Comparison of ENCODE assay signal across 1 cellular context in the genomic region with DNA sequence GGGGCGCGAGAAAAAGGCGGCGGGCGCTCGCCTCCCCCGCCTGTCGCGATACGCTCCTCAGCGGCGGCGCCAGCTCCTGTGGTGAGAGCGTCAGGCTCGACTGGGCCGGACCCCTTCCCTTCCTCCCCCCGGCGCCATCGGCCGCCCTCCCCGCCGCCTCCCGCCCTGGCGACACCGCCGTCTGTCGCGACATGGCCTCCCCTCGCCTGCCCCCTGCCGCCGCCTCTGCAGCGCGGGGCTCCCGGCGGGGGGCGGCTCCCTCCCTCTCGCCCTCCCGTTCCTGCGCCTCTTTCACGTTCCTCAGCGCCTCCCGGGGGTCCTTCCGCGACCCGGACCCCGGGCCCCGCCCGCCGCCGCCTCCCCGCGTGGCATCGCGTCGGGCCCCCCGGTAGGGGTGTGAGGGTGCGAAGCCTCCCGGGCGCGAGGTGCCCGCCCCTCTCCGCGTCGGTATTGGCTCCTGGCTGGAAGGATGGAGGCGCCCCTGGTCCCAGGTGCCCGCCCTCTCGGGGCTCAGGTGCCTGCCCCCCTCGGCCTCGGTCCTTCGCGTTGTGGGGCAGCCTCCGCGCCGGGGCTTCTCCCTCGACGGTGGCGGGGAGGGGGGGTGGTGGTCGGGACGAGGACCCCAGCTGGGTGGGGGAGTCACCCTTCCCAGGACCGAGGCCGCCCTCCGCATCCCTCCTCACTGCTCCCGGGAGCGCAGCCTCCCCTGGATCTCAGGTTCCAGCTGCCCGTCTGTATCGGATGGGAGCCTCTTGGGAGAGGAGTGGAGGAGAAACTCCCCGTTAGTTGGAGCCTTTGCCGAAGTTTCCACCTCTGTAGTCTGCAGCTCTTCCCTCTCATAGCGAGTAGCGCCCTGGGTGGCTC.
TF ChIP-seq lines count a peak whose summit lies in the region.

No MANE protein-coding gene starts in this region.

TF ChIP-seq in HepG2, 621 proteins besides CTCF, POLR2A, EP300 and RAD21 (continued from another document and continues in another):
- TF ChIP-seq, protein P1, sequence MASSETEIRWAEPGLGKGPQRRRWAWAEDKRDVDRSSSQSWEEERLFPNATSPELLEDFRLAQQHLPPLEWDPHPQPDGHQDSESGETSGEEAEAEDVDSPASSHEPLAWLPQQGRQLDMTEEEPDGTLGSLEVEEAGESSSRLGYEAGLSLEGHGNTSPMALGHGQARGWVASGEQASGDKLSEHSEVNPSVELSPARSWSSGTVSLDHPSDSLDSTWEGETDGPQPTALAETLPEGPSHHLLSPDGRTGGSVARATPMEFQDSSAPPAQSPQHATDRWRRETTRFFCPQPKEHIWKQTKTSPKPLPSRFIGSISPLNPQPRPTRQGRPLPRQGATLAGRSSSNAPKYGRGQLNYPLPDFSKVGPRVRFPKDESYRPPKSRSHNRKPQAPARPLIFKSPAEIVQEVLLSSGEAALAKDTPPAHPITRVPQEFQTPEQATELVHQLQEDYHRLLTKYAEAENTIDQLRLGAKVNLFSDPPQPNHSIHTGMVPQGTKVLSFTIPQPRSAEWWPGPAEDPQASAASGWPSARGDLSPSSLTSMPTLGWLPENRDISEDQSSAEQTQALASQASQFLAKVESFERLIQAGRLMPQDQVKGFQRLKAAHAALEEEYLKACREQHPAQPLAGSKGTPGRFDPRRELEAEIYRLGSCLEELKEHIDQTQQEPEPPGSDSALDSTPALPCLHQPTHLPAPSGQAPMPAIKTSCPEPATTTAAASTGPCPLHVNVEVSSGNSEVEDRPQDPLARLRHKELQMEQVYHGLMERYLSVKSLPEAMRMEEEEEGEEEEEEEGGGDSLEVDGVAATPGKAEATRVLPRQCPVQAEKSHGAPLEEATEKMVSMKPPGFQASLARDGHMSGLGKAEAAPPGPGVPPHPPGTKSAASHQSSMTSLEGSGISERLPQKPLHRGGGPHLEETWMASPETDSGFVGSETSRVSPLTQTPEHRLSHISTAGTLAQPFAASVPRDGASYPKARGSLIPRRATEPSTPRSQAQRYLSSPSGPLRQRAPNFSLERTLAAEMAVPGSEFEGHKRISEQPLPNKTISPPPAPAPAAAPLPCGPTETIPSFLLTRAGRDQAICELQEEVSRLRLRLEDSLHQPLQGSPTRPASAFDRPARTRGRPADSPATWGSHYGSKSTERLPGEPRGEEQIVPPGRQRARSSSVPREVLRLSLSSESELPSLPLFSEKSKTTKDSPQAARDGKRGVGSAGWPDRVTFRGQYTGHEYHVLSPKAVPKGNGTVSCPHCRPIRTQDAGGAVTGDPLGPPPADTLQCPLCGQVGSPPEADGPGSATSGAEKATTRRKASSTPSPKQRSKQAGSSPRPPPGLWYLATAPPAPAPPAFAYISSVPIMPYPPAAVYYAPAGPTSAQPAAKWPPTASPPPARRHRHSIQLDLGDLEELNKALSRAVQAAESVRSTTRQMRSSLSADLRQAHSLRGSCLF (CRISPR knock-in tag; IDR thresholded peaks at IDR 0.05; ENCODE audit: borderline replicate concordance) = no peak
- TF ChIP-seq ZNF24 (IDR thresholded peaks at IDR 0.05) (no peak), MXD1 (CRISPR knock-in tag; IDR thresholded peaks at IDR 0.05) (peak; percentile 58; the same call in 1 of the 2 replicates), ZBTB44 (CRISPR knock-in tag; IDR thresholded peaks at IDR 0.05) (no peak), KAT2B (IDR thresholded peaks at IDR 0.05; ENCODE audit: borderline replicate concordance, low read depth, low read length) (no peak), FOXK1 (CRISPR knock-in tag; IDR thresholded peaks at IDR 0.05; ENCODE audit: borderline replicate concordance, low read depth) (no peak), FOXC1 (CRISPR knock-in tag; IDR thresholded peaks at IDR 0.05; ENCODE audit: borderline replicate concordance) (peak; percentile 44; the same call in 1 of the 2 replicates), KLF12 (CRISPR knock-in tag; IDR thresholded peaks at IDR 0.05; ENCODE audit: borderline replicate concordance) (0 out of 2 replicates have a peak, but pooled peaks have one; percentile 60), NFYB (CRISPR knock-in tag; IDR thresholded peaks at IDR 0.05) (no peak), ASH2L (IDR thresholded peaks at IDR 0.05; ENCODE audit: insufficient read length, low read depth, low read length) (peak; percentile 12), ZSCAN31 (CRISPR knock-in tag; IDR thresholded peaks at IDR 0.05; ENCODE audit: low read depth) (peak; percentile 51; the same call in 1 of the 2 replicates), GTF2F1 (IDR thresholded peaks at IDR 0.05; ENCODE audit: low read length) (no peak), LBX2 (CRISPR knock-in tag; IDR thresholded peaks at IDR 0.05; ENCODE audit: borderline replicate concordance) (no peak), PBX3 (CRISPR knock-in tag; IDR thresholded peaks at IDR 0.05; ENCODE audit: borderline replicate concordance) (no peak), RBFOX2 (IDR thresholded peaks at IDR 0.05; ENCODE audit: low read depth, low read length) (peak; percentile 70), ZNF331 (CRISPR knock-in tag; IDR thresholded peaks at IDR 0.05) (no peak), CBX2 (IDR thresholded peaks at IDR 0.05; ENCODE audit: low read depth, low read length) (peak; percentile 99), CBX2 (CRISPR knock-in tag; IDR thresholded peaks at IDR 0.05; ENCODE audit: low read depth) (no peak), HNRNPK (IDR thresholded peaks at IDR 0.05; ENCODE audit: low read depth, low read length, poor library complexity, severe bottlenecking) (peak; percentile 8), FOXK2 (IDR thresholded peaks at IDR 0.05) (no peak), TARDBP (CRISPR knock-in tag; IDR thresholded peaks at IDR 0.05) (no peak), HDAC1 (CRISPR knock-in tag; IDR thresholded peaks at IDR 0.05) (0 out of 2 replicates have a peak, but pooled peaks have one; percentile 18), ZNF883 (CRISPR knock-in tag; IDR thresholded peaks at IDR 0.05; ENCODE audit: not compliant biosample characterization) (no peak), PHF20 (CRISPR knock-in tag; IDR thresholded peaks at IDR 0.05) (peak; percentile 18; the same call in 1 of the 2 replicates), ZNF30 (CRISPR knock-in tag; IDR thresholded peaks at IDR 0.05) (no peak), PHF8 (CRISPR knock-in tag; IDR thresholded peaks at IDR 0.05) (no peak), KDM1A (CRISPR knock-in tag; IDR thresholded peaks at IDR 0.05) (no peak)
- TF ChIP-seq, protein P2, sequence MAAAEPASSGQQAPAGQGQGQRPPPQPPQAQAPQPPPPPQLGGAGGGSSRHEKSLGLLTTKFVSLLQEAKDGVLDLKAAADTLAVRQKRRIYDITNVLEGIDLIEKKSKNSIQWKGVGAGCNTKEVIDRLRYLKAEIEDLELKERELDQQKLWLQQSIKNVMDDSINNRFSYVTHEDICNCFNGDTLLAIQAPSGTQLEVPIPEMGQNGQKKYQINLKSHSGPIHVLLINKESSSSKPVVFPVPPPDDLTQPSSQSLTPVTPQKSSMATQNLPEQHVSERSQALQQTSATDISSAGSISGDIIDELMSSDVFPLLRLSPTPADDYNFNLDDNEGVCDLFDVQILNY (CRISPR knock-in tag; conservative IDR thresholded peaks at IDR 0.05) = no peak
- TF ChIP-seq, protein P3, sequence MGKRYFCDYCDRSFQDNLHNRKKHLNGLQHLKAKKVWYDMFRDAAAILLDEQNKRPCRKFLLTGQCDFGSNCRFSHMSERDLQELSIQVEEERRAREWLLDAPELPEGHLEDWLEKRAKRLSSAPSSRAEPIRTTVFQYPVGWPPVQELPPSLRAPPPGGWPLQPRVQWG (CRISPR knock-in tag; IDR thresholded peaks at IDR 0.05; ENCODE audit: borderline replicate concordance, low read depth) = no peak
- TF ChIP-seq, protein P4, sequence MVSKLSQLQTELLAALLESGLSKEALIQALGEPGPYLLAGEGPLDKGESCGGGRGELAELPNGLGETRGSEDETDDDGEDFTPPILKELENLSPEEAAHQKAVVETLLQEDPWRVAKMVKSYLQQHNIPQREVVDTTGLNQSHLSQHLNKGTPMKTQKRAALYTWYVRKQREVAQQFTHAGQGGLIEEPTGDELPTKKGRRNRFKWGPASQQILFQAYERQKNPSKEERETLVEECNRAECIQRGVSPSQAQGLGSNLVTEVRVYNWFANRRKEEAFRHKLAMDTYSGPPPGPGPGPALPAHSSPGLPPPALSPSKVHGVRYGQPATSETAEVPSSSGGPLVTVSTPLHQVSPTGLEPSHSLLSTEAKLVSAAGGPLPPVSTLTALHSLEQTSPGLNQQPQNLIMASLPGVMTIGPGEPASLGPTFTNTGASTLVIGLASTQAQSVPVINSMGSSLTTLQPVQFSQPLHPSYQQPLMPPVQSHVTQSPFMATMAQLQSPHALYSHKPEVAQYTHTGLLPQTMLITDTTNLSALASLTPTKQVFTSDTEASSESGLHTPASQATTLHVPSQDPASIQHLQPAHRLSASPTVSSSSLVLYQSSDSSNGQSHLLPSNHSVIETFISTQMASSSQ (IDR thresholded peaks at IDR 0.05; ENCODE audit: low read depth) = no peak
- TF ChIP-seq, protein P4 (CRISPR knock-in tag; IDR thresholded peaks at IDR 0.05; ENCODE audit: borderline replicate concordance) = 0 out of 2 replicates have a peak, but pooled peaks have one; percentile 20
